21 cellular contexts compared by ENCODE assay signal in genomic region chrX:122475306-122475705, GRCh38.
"Had no signal": no experiment of that assay in that cellular context is flagged by ENCODE, and none has a peak within 500 bp of the region (broad histone marks: within the 10 kb centered on the region; RNA-seq: fewer than 3 reads in every experiment).

No MANE protein-coding gene starts in this region.

- H3K4me1 Mint-ChIP-seq: stimulated activated memory B cell treated with anti-CD40 and anti-IgM and Interleukin-4, amounts not matched to agents 10 μg/mL and 1 μg/mL and 100 μg/mL, for 72 hours had no signal

- DNase-seq: activated CD4-positive, alpha-beta T cell treated with anti-CD3 and anti-CD28 coated beads for 48 hours; activated CD4-positive, CD25-positive, alpha-beta regulatory T cell; activated CD8-positive, alpha-beta T cell treated with anti-CD3 and anti-CD28 coated beads for 36 hours; activated naive CD4-positive, alpha-beta T cell treated with anti-CD3 and anti-CD28 coated beads for 36 hours; activated T-cell treated with anti-CD3 and anti-CD28 coated beads, Interleukin-2, amount 50 U/mL, for 1 hour; aorta; dermis blood vessel endothelial cell; effector memory CD4-positive, alpha-beta T cell; left colon; lower lobe of right lung; pancreas; sigmoid colon; spleen; stimulated activated CD4-positive, alpha-beta T cell treated with anti-CD3 and anti-CD28 coated beads, Interleukin-4, amount 100 ng/mL, for 4 hours; T1000; testis; upper lobe of left lung had no signal

- H3K36me3 ChIP-seq: lower lobe of right lung, neutrophil, pancreas, sigmoid colon, spleen, upper lobe of left lung had no signal

- H3K9me3 Mint-ChIP-seq: activated CD8-positive, alpha-beta T cell treated with anti-CD3 and anti-CD28 coated beads for 36 hours; activated naive CD4-positive, alpha-beta T cell treated with anti-CD3 and anti-CD28 coated beads for 36 hours; activated T-helper 2 cell treated with anti-CD3 and anti-CD28 coated beads, Interferon-gamma antibody, Interleukin-2, Interleukin-4, amounts not matched to agents 10 μg/mL and 5 μg/mL and 100 μg/mL, durations not matched to agents 14 hours and 24 hours and 36 hours had no signal

- H3K27ac ChIP-seq: lower lobe of right lung, neutrophil, pancreas, sigmoid colon, spleen, testis, upper lobe of left lung had no signal

- ATAC-seq: activated CD8-positive, alpha-beta T cell treated with anti-CD3 and anti-CD28 coated beads for 36 hours; left colon; lower lobe of right lung; natural killer cell treated with Interleukin-12 subunit alpha and Interleukin-12 subunit beta and Interleukin-15 and Interleukin-18, amount 100 ng/mL, for 72 hours; pancreas; stimulated activated memory B cell treated with anti-CD40 and anti-IgM and Interleukin-4, amounts not matched to agents 10 μg/mL and 1 μg/mL and 100 μg/mL, for 72 hours had no signal

- H3K4me3 Mint-ChIP-seq: activated CD8-positive, alpha-beta T cell treated with anti-CD3 and anti-CD28 coated beads for 36 hours; activated naive CD4-positive, alpha-beta T cell treated with anti-CD3 and anti-CD28 coated beads for 36 hours; natural killer cell treated with Interleukin-12 subunit alpha and Interleukin-12 subunit beta and Interleukin-15 and Interleukin-18, amount 100 ng/mL, for 72 hours; stimulated activated memory B cell treated with anti-CD40 and anti-IgM and Interleukin-4, amounts not matched to agents 10 μg/mL and 1 μg/mL and 100 μg/mL, for 72 hours had no signal

- H3K4me1 ChIP-seq: lower lobe of right lung, pancreas, sigmoid colon, spleen, testis, upper lobe of left lung had no signal

- H3K27ac Mint-ChIP-seq: activated CD8-positive, alpha-beta T cell treated with anti-CD3 and anti-CD28 coated beads for 36 hours; activated naive CD4-positive, alpha-beta T cell treated with anti-CD3 and anti-CD28 coated beads for 36 hours; activated T-helper 2 cell treated with anti-CD3 and anti-CD28 coated beads, Interferon-gamma antibody, Interleukin-2, Interleukin-4, amounts not matched to agents 10 μg/mL and 5 μg/mL and 100 μg/mL, durations not matched to agents 14 hours and 24 hours and 36 hours; natural killer cell treated with Interleukin-12 subunit alpha and Interleukin-12 subunit beta and Interleukin-15 and Interleukin-18, amount 100 ng/mL, for 72 hours; stimulated activated memory B cell treated with anti-CD40 and anti-IgM and Interleukin-4, amounts not matched to agents 10 μg/mL and 1 μg/mL and 100 μg/mL, for 72 hours had no signal

- H3K27me3 Mint-ChIP-seq: activated CD8-positive, alpha-beta T cell treated with anti-CD3 and anti-CD28 coated beads for 36 hours; natural killer cell treated with Interleukin-12 subunit alpha and Interleukin-12 subunit beta and Interleukin-15 and Interleukin-18, amount 100 ng/mL, for 72 hours; stimulated activated memory B cell treated with anti-CD40 and anti-IgM and Interleukin-4, amounts not matched to agents 10 μg/mL and 1 μg/mL and 100 μg/mL, for 72 hours had no signal

- H3K27me3 ChIP-seq: neutrophil, sigmoid colon, spleen, testis, upper lobe of left lung had no signal

- H3K9me3 ChIP-seq: lower lobe of right lung, neutrophil, pancreas, sigmoid colon, testis, upper lobe of left lung had no signal

- H3K4me3 ChIP-seq: lower lobe of right lung, pancreas, sigmoid colon, spleen, testis, upper lobe of left lung had no signal

- H3K36me3 Mint-ChIP-seq: natural killer cell treated with Interleukin-12 subunit alpha and Interleukin-12 subunit beta and Interleukin-15 and Interleukin-18, amount 100 ng/mL, for 72 hours; stimulated activated memory B cell treated with anti-CD40 and anti-IgM and Interleukin-4, amounts not matched to agents 10 μg/mL and 1 μg/mL and 100 μg/mL, for 72 hours had no signal
